Comparison of ENCODE assay signal across 10 cellular contexts in the genomic region with DNA sequence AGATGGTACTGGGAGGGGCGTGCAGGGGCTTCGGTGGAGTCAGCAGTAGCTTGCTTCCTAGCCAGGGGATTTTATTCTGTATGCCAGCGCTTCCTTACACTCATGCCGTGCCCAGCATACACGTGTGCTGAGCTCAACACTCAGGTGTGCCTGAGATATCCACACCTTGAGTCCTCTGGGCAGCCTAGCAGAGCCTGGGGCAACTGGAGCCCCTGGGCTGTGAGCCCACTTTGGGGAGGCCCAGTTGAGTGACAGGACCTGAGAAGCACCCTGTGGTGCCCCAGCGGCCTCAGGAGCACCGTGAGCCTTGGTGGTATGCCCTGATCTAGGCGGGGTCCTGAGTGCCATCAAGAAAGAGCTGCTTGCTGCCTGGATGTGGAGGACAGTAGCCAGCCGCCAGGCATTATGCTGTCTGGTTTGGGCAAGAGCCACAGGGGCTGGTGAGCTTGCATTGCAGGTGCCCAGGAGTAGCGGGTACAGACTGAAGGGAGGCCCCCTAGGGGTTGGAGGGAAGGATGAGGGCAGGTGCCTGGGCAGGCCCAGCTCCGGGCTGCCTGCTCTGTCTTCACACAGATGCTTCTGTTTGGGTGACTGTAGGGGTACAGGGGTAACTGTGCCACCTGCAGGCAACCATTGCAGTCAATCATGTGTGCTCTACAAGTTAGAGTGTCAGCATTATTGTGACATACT. TPM values are rescaled to one million over a fixed set of nuclear protein-coding genes. Genes with fewer than 3 reads are reported as not detected.
A peak's percentile ranks its signal among the peaks of the same experiment; 100 is the strongest.
DNase-seq lines count a peak whose midpoint lies in the region; ATAC-seq and TF ChIP-seq lines count a peak whose summit lies in the region.
"Had no signal": no experiment of that assay in that cellular context is flagged by ENCODE, and none has a peak within 500 bp of the region (broad histone marks: within the 10 kb centered on the region; RNA-seq: fewer than 3 reads in every experiment).

No MANE protein-coding gene starts in this region.

- H3K9ac ChIP-seq in DND-41 (ENCODE audit: low read depth, low read length) = no peak overlapping the region

- TF ChIP-seq CTCF in DND-41 (IDR thresholded peaks at IDR 0.05; ENCODE audit: borderline replicate concordance, extremely low read depth, low read length, poor library complexity, severe bottlenecking) (peak; percentile 54), GM20000 (IDR thresholded peaks at IDR 0.05; ENCODE audit: extremely low read depth, missing control alignments) (peak; percentile 13), right lobe of liver (IDR thresholded peaks at IDR 0.05) (peak in 1 of 4 donors; percentile 14)

- peak; percentile 84 for ATAC-seq in DND-41 (ENCODE audit: insufficient read depth, low read depth)
- ATAC-seq in T-helper 17 cell = peak; percentile 58
- peak in 3 of 4 donors; percentile 35 to 63 (median 44) for ATAC-seq in right lobe of liver
- ATAC-seq in GM21717 (IDR thresholded peaks at IDR 0.05; ENCODE audit: unreplicated experiment) = no peak
- ATAC-seq: Right ventricle myocardium inferior had no signal

- H3K27me3 ChIP-seq in DND-41 (ENCODE audit: insufficient read depth, low read length, poor library complexity) (no peaks in the 10 kb centered on the region), right lobe of liver (no peaks in the 10 kb centered on the region)

- no peaks in the 10 kb centered on the region for H3K79me2 ChIP-seq in DND-41 (ENCODE audit: insufficient read depth, low read length)

- H3K4me1 Mint-ChIP-seq in T-helper 17 cell = peaks cover 2% of the 10 kb centered on the region

- intact Hi-C loops in right lobe of liver (cut with DNase I) = no loop called here

- H3K4me3 Mint-ChIP-seq in T-helper 17 cell = no peak overlapping the region

- 33% methylated on average over 1 of the region's 11 CpGs for WGBS in right lobe of liver (ENCODE audit: insufficient coverage, low coverage, low lambda C conversion rate, missing lambda C conversion rate)

- H3K4me3 ChIP-seq in DND-41 (ENCODE audit: low read depth in 1 of 2, low read length in 2 of 2) (no peak overlapping the region), right lobe of liver (no peak overlapping the region)

- H3K27ac ChIP-seq in DND-41 (ENCODE audit: low read length) (no peak overlapping the region), right lobe of liver (no peak overlapping the region)

- no peaks in the 10 kb centered on the region for H3K36me3 Mint-ChIP-seq in T-helper 17 cell (ENCODE audit: low read depth)

- H3K4me1 ChIP-seq in DND-41 (ENCODE audit: insufficient read depth, low read length) (no peaks in the 10 kb centered on the region), right lobe of liver (no peaks in the 10 kb centered on the region)

- in situ Hi-C loops in KBM-7 (cut with MboI; ENCODE audit: low pct_unique_long_range_greater_than_20kb, low sequenced_read_pairs) = no loop called here

- no peak for TF ChIP-seq POLR2A in right lobe of liver (IDR thresholded peaks at IDR 0.05)

- peaks cover under 1% of the 10 kb centered on the region for H3K27me3 Mint-ChIP-seq in T-helper 17 cell

- H3K36me3 ChIP-seq in DND-41 (ENCODE audit: insufficient read depth, low read length) = no peaks in the 10 kb centered on the region
- H3K36me3 ChIP-seq in right lobe of liver = no peaks in the 10 kb centered on the region

- H3K27ac Mint-ChIP-seq in T-helper 17 cell = no peak overlapping the region

- no peak overlapping the region for H2AFZ ChIP-seq in DND-41 (ENCODE audit: low read depth, low read length)

- no peaks in the 10 kb centered on the region; the same call in 1 of the 2 replicates for H4K20me1 ChIP-seq in DND-41 (ENCODE audit: insufficient read depth, low read length)

- DNase-seq in DND-41 = peak; percentile 25
- DNase-seq in GM20000 (ENCODE audit: low spot score) = no peak
- DNase-seq in T-helper 17 cell = no peak
- no peak for DNase-seq in right lobe of liver
- DNase-seq in NCI-H1694 treated with DMSO at 0.1 percent for 48 hours (lab: John Stamatoyannopoulos, UW) = no peak
- no peak for DNase-seq in KBM-7

- H3K9me3 ChIP-seq in DND-41 (ENCODE audit: insufficient read depth, low read length, severe bottlenecking) (no peaks in the 10 kb centered on the region), T-helper 17 cell (ENCODE audit: control insufficient read depth, low read length, poor library complexity, severe bottlenecking) (no peaks in the 10 kb centered on the region), right lobe of liver (no peaks in the 10 kb centered on the region)

- no peak overlapping the region for H3K4me2 ChIP-seq in DND-41 (ENCODE audit: insufficient read depth, low read length)

RNA-seq across cellular contexts. Expression of a gene that starts 42.9 kb away (rescaled TPM):
- total RNA-seq in T-helper 17 cell = 10 to 100 TPM; 27.0 to 30.4 TPM
- total RNA-seq in right lobe of liver = 1 to 10 TPM; 4.4 to 8.6 (median 4.8) TPM

RNA-seq across cellular contexts. Expression of a gene that starts 47.8 kb away (rescaled TPM):
- total RNA-seq in T-helper 17 cell (not detected), right lobe of liver (not detected)
- total RNA-seq: fibroblast of lung, posterior vena cava had no signal
